Comparison of ENCODE assay signal across 17 cellular contexts in genomic region chr14:77270361-77271112, GRCh38. TPM values are rescaled to one million over a fixed set of nuclear protein-coding genes. Genes with fewer than 3 reads are reported as not detected.
A peak's percentile ranks its signal among the peaks of the same experiment; 100 is the strongest.
DNase-seq lines count a peak whose midpoint lies in the region; ATAC-seq and TF ChIP-seq lines count a peak whose summit lies in the region.
"Had no signal": no experiment of that assay in that cellular context is flagged by ENCODE, and none has a peak within 500 bp of the region (broad histone marks: within the 10 kb centered on the region; RNA-seq: fewer than 3 reads in every experiment).

No MANE protein-coding gene starts in this region.

- H3K4me3 ChIP-seq in NT2/D1 (ENCODE audit: insufficient read length, low read depth) (peak overlapping the region; percentile 49), iPS-18a (ENCODE audit: low read length) (peak overlapping the region; percentile 46), psoas muscle (peak overlapping the region; percentile 11)
- H3K4me3 ChIP-seq: gastrocnemius medialis, thoracic aorta had no signal

- H3K27me3 ChIP-seq in NT2/D1 (ENCODE audit: insufficient read depth, insufficient read length) (peaks cover 62% of the 10 kb centered on the region), iPS-18a (ENCODE audit: control insufficient read depth, insufficient read depth, low read length) (peaks cover 55% of the 10 kb centered on the region), psoas muscle (ENCODE audit: insufficient read depth in 3 of 3, low read length in 2 of 3) (peaks cover 0 to 46% (median 20%) of the 10 kb centered on the region in 3 donors)

- intact Hi-C loops in psoas muscle (cut with DNase I): no loop called here
- intact Hi-C loops in activated CD4-positive, alpha-beta T cell treated with anti-CD3 and anti-CD28 coated beads for 36 hours (cut with DNase I, micrococcal nuclease): no loop called here

- H3K4me3 Mint-ChIP-seq in activated CD4-positive, alpha-beta T cell treated with anti-CD3 and anti-CD28 coated beads for 36 hours: no peak overlapping the region

- no peak for ATAC-seq in psoas muscle
- no peak for ATAC-seq in activated CD4-positive, alpha-beta T cell treated with anti-CD3 and anti-CD28 coated beads for 36 hours
- ATAC-seq: gastrocnemius medialis, left colon had no signal

- WGBS in psoas muscle, 3 donors: 3 to 4% (median 3%) methylated on average over 38 to 84 of the region's 84 CpGs

- peaks cover 30% of the 10 kb centered on the region for H3K27me3 Mint-ChIP-seq in activated CD4-positive, alpha-beta T cell treated with anti-CD3 and anti-CD28 coated beads for 36 hours

- CTCF ChIA-PET in activated CD4-positive, alpha-beta T cell treated with anti-CD3 and anti-CD28 coated beads for 36 hours (lab: Charles Lee): no interaction called here

- in situ Hi-C loops in G401 (cut with HindIII; ENCODE audit: low sequenced_read_pairs): no loop called here

- H3K9me3 ChIP-seq in NT2/D1 (ENCODE audit: insufficient read depth, low read length): peaks cover 13% of the 10 kb centered on the region
- H3K9me3 ChIP-seq in iPS-18a (ENCODE audit: control insufficient read depth, low read depth, low read length): no peaks in the 10 kb centered on the region
- no peaks in the 10 kb centered on the region for H3K9me3 ChIP-seq in psoas muscle
- H3K9me3 ChIP-seq: Caco-2, gastrocnemius medialis had no signal

- POLR2A ChIA-PET in activated CD4-positive, alpha-beta T cell treated with anti-CD3 and anti-CD28 coated beads for 36 hours (lab: Charles Lee): no interaction called here

- no peaks in the 10 kb centered on the region for H3K36me3 Mint-ChIP-seq in activated CD4-positive, alpha-beta T cell treated with anti-CD3 and anti-CD28 coated beads for 36 hours (ENCODE audit: low read depth)

- no peak overlapping the region for H3K27ac Mint-ChIP-seq in activated CD4-positive, alpha-beta T cell treated with anti-CD3 and anti-CD28 coated beads for 36 hours

- H3K36me3 ChIP-seq in NT2/D1 (ENCODE audit: insufficient read depth, insufficient read length, low read length) (no peaks in the 10 kb centered on the region), iPS-18a (ENCODE audit: control insufficient read depth, low read depth, low read length) (no peaks in the 10 kb centered on the region), psoas muscle (ENCODE audit: insufficient read depth in 1 of 2, low read depth in 1 of 2) (no peaks in the 10 kb centered on the region)
- H3K36me3 ChIP-seq: gastrocnemius medialis, thoracic aorta had no signal

- H3K4me1 ChIP-seq in NT2/D1 (ENCODE audit: insufficient read depth, insufficient read length) (peaks cover 3% of the 10 kb centered on the region), iPS-18a (ENCODE audit: control insufficient read depth, low read depth, low read length) (no peaks in the 10 kb centered on the region), psoas muscle (peaks cover 6% of the 10 kb centered on the region)
- H3K4me1 ChIP-seq: Caco-2, gastrocnemius medialis had no signal

- H3K9ac ChIP-seq in NT2/D1 (ENCODE audit: insufficient read length, low read depth): peak overlapping the region; percentile 67
- H3K9ac ChIP-seq in iPS-18a (ENCODE audit: low read length): no peak overlapping the region

- H3K9me3 Mint-ChIP-seq in activated CD4-positive, alpha-beta T cell treated with anti-CD3 and anti-CD28 coated beads for 36 hours (ENCODE audit: low read depth): peaks cover 3% of the 10 kb centered on the region

- no peaks in the 10 kb centered on the region for H3K4me1 Mint-ChIP-seq in activated CD4-positive, alpha-beta T cell treated with anti-CD3 and anti-CD28 coated beads for 36 hours

- TF ChIP-seq CTCF in psoas muscle (IDR thresholded peaks at IDR 0.05): no peak

- DNase-seq in NCI-H1417 (lab: John Stamatoyannopoulos, UW) (peak in 2 of 3 experiments; percentile 80 to 86), NCI-H1417 treated with DMSO at 0.1 percent for 48 hours (lab: John Stamatoyannopoulos, UW) (no peak), NT2/D1 (ENCODE audit: low read depth, low spot score) (no peak), psoas muscle (no peak), G401 (ENCODE audit: low spot score) (no peak)
- no peak for DNase-seq in activated CD4-positive, alpha-beta T cell treated with anti-CD3 and anti-CD28 coated beads for 36 hours
- DNase-seq in activated CD4-positive, CD25-positive, alpha-beta regulatory T cell (lab: John Stamatoyannopoulos, UW): no peak
- DNase-seq: activated CD4-positive, alpha-beta T cell treated with anti-CD3 and anti-CD28 coated beads, Interleukin-2, amount 50 U/mL, for 4 hours; Caco-2; gastrocnemius medialis; left colon; T-helper 2 cell had no signal

- H3K27ac ChIP-seq in iPS-18a (ENCODE audit: low read length): no peak overlapping the region
- H3K27ac ChIP-seq in psoas muscle: no peak overlapping the region
- H3K27ac ChIP-seq: gastrocnemius medialis, thoracic aorta had no signal

RNA-seq across cellular contexts. Expression of gene NGB, which starts 0.5 kb away (rescaled TPM):
- total RNA-seq in psoas muscle: not detected
- polyA plus RNA-seq in psoas muscle: under 1 TPM in 1 of 3 donors, not detected in 2; 0.01 TPM
- total RNA-seq in activated CD4-positive, alpha-beta T cell treated with anti-CD3 and anti-CD28 coated beads for 36 hours: not detected
- not detected in 2 replicates for total RNA-seq in G401 (2014; rRNA removed; shearing (Covaris generic))
- total RNA-seq: A673, aorta, Caco-2, gastrocnemius medialis, NCI-H460, thoracic aorta had no signal
- polyA plus RNA-seq: aorta had no signal

RNA-seq across cellular contexts. Expression of gene POMT2, which starts 50.1 kb away (rescaled TPM):
- total RNA-seq in psoas muscle: 10 to 100 TPM; 29.2 to 57.5 (median 36.7) TPM
- 10 to 100 TPM; 17.4 to 28.5 (median 24.4) TPM for polyA plus RNA-seq in psoas muscle
- 10 to 100 TPM; 11.7 to 18.2 TPM for total RNA-seq in activated CD4-positive, alpha-beta T cell treated with anti-CD3 and anti-CD28 coated beads for 36 hours
- total RNA-seq in G401 (2014; rRNA removed; shearing (Covaris generic)): 25.5 and 27.5 TPM in 2 replicates

RNA-seq across cellular contexts. Expression of gene GSTZ1, which starts 50.3 kb away (rescaled TPM):
- total RNA-seq in psoas muscle: 10 to 100 TPM; 17.7 to 56.6 (median 29.7) TPM
- 10 to 100 TPM; 17.1 to 32.2 (median 28.9) TPM for polyA plus RNA-seq in psoas muscle
- 10 to 100 TPM; 17.5 to 22.9 TPM for total RNA-seq in activated CD4-positive, alpha-beta T cell treated with anti-CD3 and anti-CD28 coated beads for 36 hours
- total RNA-seq in G401 (2014; rRNA removed; shearing (Covaris generic)): 37.3 and 64.7 TPM in 2 replicates

Comparison
In these comparisons a context has a peak if more than half of its experiments do, and no peak if none do; other contexts are left out.
1. DNase-seq: peak in NCI-H1417 (2 of 3); none in NCI-H1417 treated with DMSO at 0.1 percent for 48 hours (single experiment), NT2/D1 (single experiment), psoas muscle (0 of 2), activated CD4-positive, alpha-beta T cell treated with anti-CD3 and anti-CD28 coated beads for 36 hours (single experiment), activated CD4-positive, CD25-positive, alpha-beta regulatory T cell (0 of 4) and G401 (single experiment).
2. Peak in every context shown above with its lines, with median percentiles within 50 percentile points of each other: H3K4me3 ChIP-seq.